Comparison of ENCODE assay signal across 8 cellular contexts in the genomic region with DNA sequence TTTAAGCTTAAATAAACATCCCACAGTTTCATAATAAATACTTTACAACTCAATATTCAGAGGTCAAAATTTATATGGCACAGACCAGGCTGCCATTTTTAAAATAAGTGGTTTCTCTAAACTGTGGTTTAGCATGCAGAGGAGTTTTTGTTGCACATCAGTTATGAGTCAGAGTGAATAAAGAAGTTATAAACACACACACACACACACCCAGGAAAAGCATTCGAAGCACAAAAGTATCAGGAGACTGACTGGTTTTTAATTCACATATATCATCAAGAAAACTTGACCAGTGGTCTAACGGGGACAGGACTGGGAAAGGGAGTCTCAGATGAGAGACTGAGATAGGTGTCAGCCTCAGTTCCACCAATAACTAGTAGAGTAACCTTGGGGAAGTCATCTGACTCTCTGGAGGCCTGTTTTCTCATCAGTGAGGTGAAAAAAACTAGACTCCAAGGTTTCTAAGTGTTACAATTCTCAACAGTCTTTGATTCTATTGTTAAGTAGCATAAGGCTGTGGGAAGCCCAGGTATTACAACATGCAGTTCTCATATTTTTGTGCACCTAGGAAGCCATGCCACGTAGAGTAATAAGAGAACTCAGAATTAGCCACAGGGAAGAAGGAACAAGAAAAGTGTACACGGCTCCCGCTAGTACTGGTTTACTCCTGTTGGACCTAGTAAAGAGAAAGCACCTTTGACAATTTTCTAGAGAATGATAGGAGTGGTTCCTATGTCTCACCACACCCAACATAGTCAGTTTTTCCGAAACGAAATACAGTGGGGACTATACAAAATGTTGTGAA. TPM values are rescaled to one million over a fixed set of nuclear protein-coding genes. Genes with fewer than 3 reads are reported as not detected.
DNase-seq lines count a peak whose midpoint lies in the region; ATAC-seq and TF ChIP-seq lines count a peak whose summit lies in the region.

No MANE protein-coding gene starts in this region.

- H3K27ac Mint-ChIP-seq in activated naive CD4-positive, alpha-beta T cell treated with anti-CD3 and anti-CD28 coated beads, Interleukin-2, amount 50 U/mL, for 72 hours, result peak overlapping the region; percentile 98
- H3K27ac Mint-ChIP-seq in type B pancreatic cell, result peak overlapping the region; percentile 91

- peaks cover 34% of the 10 kb centered on the region for H3K4me1 Mint-ChIP-seq in type B pancreatic cell (ENCODE audit: unreplicated experiment)

- DNase-seq in SKM-1 treated with dmso at 0.1 percent for 144 hours (lab: John Stamatoyannopoulos, UW; ENCODE audit: unreplicated experiment) (peak; percentile 24), SKM-1 (lab: John Stamatoyannopoulos, UW; ENCODE audit: unreplicated experiment) (no peak), NAMALWA (ENCODE audit: low spot score) (peak; percentile 17), kidney glomerular epithelial cell (lab: John Stamatoyannopoulos, UW) (peak; percentile 66), type B pancreatic cell (ENCODE audit: extremely low spot score, unreplicated experiment) (no peak), NCI-H2029 (lab: John Stamatoyannopoulos, UW) (no peak)
- peak in 1 of 2 donors; percentile 48 for DNase-seq in activated naive CD4-positive, alpha-beta T cell treated with anti-CD3 and anti-CD28 coated beads, Interleukin-2, amount 50 U/mL, for 72 hours (ENCODE audit: low spot score in 2 of 2)

- H3K4me3 Mint-ChIP-seq in type B pancreatic cell, result peak overlapping the region; percentile 68

- no peak for TF ChIP-seq CTCF in type B pancreatic cell (conservative IDR thresholded peaks at IDR 0.05)

- peak; percentile 73 to 79 for ATAC-seq in activated naive CD4-positive, alpha-beta T cell treated with anti-CD3 and anti-CD28 coated beads, Interleukin-2, amount 50 U/mL, for 72 hours
- no peak for ATAC-seq in HG03045 (IDR thresholded peaks at IDR 0.05; ENCODE audit: unreplicated experiment)

- no peaks in the 10 kb centered on the region for H3K27me3 Mint-ChIP-seq in type B pancreatic cell

- H3K36me3 Mint-ChIP-seq in activated naive CD4-positive, alpha-beta T cell treated with anti-CD3 and anti-CD28 coated beads, Interleukin-2, amount 50 U/mL, for 72 hours, result peaks cover 13 to 34% of the 10 kb centered on the region in 2 donors
- H3K36me3 Mint-ChIP-seq in type B pancreatic cell, result no peaks in the 10 kb centered on the region

- H3K9me3 Mint-ChIP-seq in activated naive CD4-positive, alpha-beta T cell treated with anti-CD3 and anti-CD28 coated beads, Interleukin-2, amount 50 U/mL, for 72 hours, result peaks cover 0 to 4% of the 10 kb centered on the region in 2 donors
- no peaks in the 10 kb centered on the region for H3K9me3 Mint-ChIP-seq in type B pancreatic cell

RNA-seq across cellular contexts. Expression of gene PPTC7, which starts 5.2 kb away (rescaled TPM):
- 10 to 100 TPM; 40.4 to 46.7 TPM for total RNA-seq in activated naive CD4-positive, alpha-beta T cell treated with anti-CD3 and anti-CD28 coated beads, Interleukin-2, amount 50 U/mL, for 72 hours
- 14.5 and 14.8 TPM in 2 replicates for total RNA-seq in type B pancreatic cell (ENCODE audit: low replicate concordance)

RNA-seq across cellular contexts. Expression of gene TCTN1, which starts 36.0 kb away (rescaled TPM):
- total RNA-seq in activated naive CD4-positive, alpha-beta T cell treated with anti-CD3 and anti-CD28 coated beads, Interleukin-2, amount 50 U/mL, for 72 hours, result 10 to 100 TPM in 1 of 2 donors, 1 to 10 TPM in 1; 3.3 to 10.4 TPM
- total RNA-seq in type B pancreatic cell (ENCODE audit: low replicate concordance), result 33.4 and 63.9 TPM in 2 replicates

Comparison
In these comparisons a context has a peak if more than half of its experiments do, and no peak if none do; other contexts are left out.
1. DNase-seq: peak in SKM-1 treated with dmso at 0.1 percent for 144 hours (single experiment), NAMALWA (single experiment) and kidney glomerular epithelial cell (single experiment); none in SKM-1 (single experiment), type B pancreatic cell (single experiment) and NCI-H2029 (single experiment).